8 cellular contexts compared by ENCODE assay signal in genomic region chr11:17207317-17208256, GRCh38. TPM values are rescaled to one million over a fixed set of nuclear protein-coding genes. Genes with fewer than 3 reads are reported as not detected.
DNase-seq lines count a peak whose midpoint lies in the region; ATAC-seq, FAIRE-seq and TF ChIP-seq lines count a peak whose summit lies in the region.

TSS of gene PIK3C2A (minus strand) at chr11:17207986. CDS start at chr11:17169741, 38,245 bp downstream.

- CTCF ChIA-PET in IMR-90 (lab: Yijun Ruan, JAX): interaction anchor here (1.0 kb wide), 1 partner anchor 179 kb away, joined by 3 read pairs; no protein-coding TSS in a partner anchor
- CTCF ChIA-PET in OCI-LY7 (lab: Charles Lee; ENCODE audit: unreplicated experiment): no interaction called here
- CTCF ChIA-PET in endothelial cell of umbilical vein (lab: Charles Lee): interaction anchor here (0.9 to 2.2 kb wide), 5 partner anchors 15 to 130 kb away, joined by 3 to 7 read pairs (median 5); partner anchors contain the start of gene RPS13

- H3K14ac ChIP-seq in IMR-90 (replicated peaks; ENCODE audit: low read depth, low read length): peak within 1 kb of the TSS; percentile 70

- TF ChIP-seq POLR2A in IMR-90 (IDR thresholded peaks at IDR 0.05; ENCODE audit: low read depth, low read length) (peak; percentile 92), endothelial cell of umbilical vein (IDR thresholded peaks at IDR 0.05; ENCODE audit: low read depth, low read length) (peak; percentile 96)

- H3K27ac ChIP-seq in IMR-90 (ENCODE audit: insufficient read depth, low read length) (peak within 1 kb of the TSS; percentile 91), OCI-LY7 (ENCODE audit: low read depth, low read length, poor library complexity, severe bottlenecking) (peak within 1 kb of the TSS; percentile 66), endothelial cell of umbilical vein (ENCODE audit: insufficient read depth, low read depth, low read length) (peak within 1 kb of the TSS; percentile 98)

- H3K9me2 ChIP-seq in OCI-LY7 (ENCODE audit: insufficient read depth, low read length): no peaks in the 10 kb centered on the region

- peak within 1 kb of the TSS; percentile 12; the same call in 1 of the 2 replicates for H2BK120ac ChIP-seq in IMR-90 (ENCODE audit: low read depth, low read length)

- DNase-seq in DMS114 treated with DMSO at 0.1 percent for 48 hours (lab: John Stamatoyannopoulos, UW; ENCODE audit: unreplicated experiment) (peak; percentile 68), IMR-90 (peak; percentile 90), OCI-LY7 (ENCODE audit: low spot score) (peak; percentile 96), activated T-cell treated with anti-CD3 and anti-CD28 coated beads for 1 hour (ENCODE audit: low read depth) (peak; percentile 92), endothelial cell of umbilical vein (ENCODE audit: low read depth, low spot score) (peak; percentile 91), midbrain (lab: John Stamatoyannopoulos, UW) (peak; percentile 92)
- DNase-seq in stimulated activated CD8-positive, alpha-beta memory T cell treated with anti-CD3 and anti-CD28 coated beads, Interleukin-2, amount 100 ng/mL, for 1 hour (ENCODE audit: low read depth in 2 of 2): peak; percentile 87 to 88

- H4K8ac ChIP-seq in IMR-90 (ENCODE audit: low read depth in 2 of 2, low read length in 2 of 2): peak within 1 kb of the TSS; percentile 78 to 91

- no peak within 1 kb of the TSS for H2BK15ac ChIP-seq in IMR-90 (ENCODE audit: low read depth, low read length)

- peak within 1 kb of the TSS; percentile 30 for H2AK5ac ChIP-seq in IMR-90 (ENCODE audit: low read depth, low read length)

- H3K4me1 ChIP-seq in IMR-90 (ENCODE audit: control insufficient read depth, insufficient read depth, low read length) (no peaks in the 10 kb centered on the region; the same call in 1 of the 2 replicates), OCI-LY7 (ENCODE audit: insufficient read depth, low read length, poor library complexity, severe bottlenecking) (peaks cover 19% of the 10 kb centered on the region), endothelial cell of umbilical vein (ENCODE audit: control insufficient read depth, extremely low read depth, insufficient read depth, low read length) (peaks cover 28% of the 10 kb centered on the region)

- H3K4me3 ChIP-seq in IMR-90 (ENCODE audit: insufficient read depth, low read depth, low read length): peak within 1 kb of the TSS; percentile 96
- H3K4me3 ChIP-seq in OCI-LY7 (ENCODE audit: low read depth, low read length, poor library complexity, severe bottlenecking): peak within 1 kb of the TSS; percentile 93
- peak within 1 kb of the TSS; percentile 62 to 99 (median 98) for H3K4me3 ChIP-seq in endothelial cell of umbilical vein (replicated peaks in 1 of 3; ENCODE audit: insufficient read depth in 1 of 3, low read depth in 1 of 3, low read length in 3 of 3)

- peak within 1 kb of the TSS; percentile 60 for H4K91ac ChIP-seq in IMR-90 (ENCODE audit: insufficient read depth, low read depth, low read length)

- H2AK9ac ChIP-seq in IMR-90 (replicated peaks; ENCODE audit: low read depth, low read length, poor library complexity): peak within 1 kb of the TSS; percentile 94

- peak within 1 kb of the TSS; percentile 89 for H3K9ac ChIP-seq in IMR-90 (ENCODE audit: low read depth, low read length)
- peak within 1 kb of the TSS; percentile 98 for H3K9ac ChIP-seq in endothelial cell of umbilical vein (replicated peaks; ENCODE audit: extremely low read depth, insufficient read depth, low read length)

- H3K18ac ChIP-seq in IMR-90 (ENCODE audit: low read depth, low read length): peak within 1 kb of the TSS; percentile 47; the same call in 1 of the 2 replicates

- H4K20me1 ChIP-seq in IMR-90 (ENCODE audit: insufficient read depth, low read length): no peaks in the 10 kb centered on the region; the same call in 1 of the 2 replicates
- no peaks in the 10 kb centered on the region for H4K20me1 ChIP-seq in OCI-LY7 (ENCODE audit: insufficient read depth, low read length)
- H4K20me1 ChIP-seq in endothelial cell of umbilical vein (replicated peaks; ENCODE audit: control insufficient read depth, extremely low read depth, insufficient read depth, low read length): peaks cover 5% of the 10 kb centered on the region

- intact Hi-C loops in IMR-90 (cut with micrococcal nuclease) (no loop called here), OCI-LY7 (cut with micrococcal nuclease; ENCODE audit: unreplicated experiment) (loop anchor here (1.0 to 2.0 kb wide), 2 partner anchors 69 to 131 kb away; partner anchors contain the start of genes NUCB2 and RPS13), endothelial cell of umbilical vein (cut with micrococcal nuclease) (loop anchor here (2.0 to 5.0 kb wide), 3 partner anchors 47 to 1115 kb away; partner anchors contain the start of genes GTF2H1 and HPS5)

- peaks cover 56% of the 10 kb centered on the region for H3K79me2 ChIP-seq in OCI-LY7 (ENCODE audit: insufficient read depth, low read depth, low read length)
- peaks cover 48% of the 10 kb centered on the region for H3K79me2 ChIP-seq in endothelial cell of umbilical vein (ENCODE audit: control insufficient read depth, insufficient read depth, low read length)

- H3K9me3 ChIP-seq in IMR-90 (ENCODE audit: control insufficient read depth, insufficient read depth, low read length) (no peaks in the 10 kb centered on the region), OCI-LY7 (ENCODE audit: low read length) (no peaks in the 10 kb centered on the region), endothelial cell of umbilical vein (replicated peaks; ENCODE audit: control insufficient read depth, insufficient read depth, low read length) (no peaks in the 10 kb centered on the region)

- peak within 1 kb of the TSS; percentile 66 for H2BK5ac ChIP-seq in IMR-90 (ENCODE audit: low read depth, low read length, poor library complexity, severe bottlenecking)

- peak within 1 kb of the TSS; percentile 81; the same call in 1 of the 2 replicates for H3K56ac ChIP-seq in IMR-90 (ENCODE audit: extremely low read depth, insufficient read depth, low read length)

- dilution Hi-C loops in IMR-90 (cut with HindIII; ENCODE audit: low sequenced_read_pairs, unreplicated experiment) (no loop called here), endothelial cell of umbilical vein (cut with MboI; ENCODE audit: extremely low pct_ligation_motif_present, low sequenced_read_pairs) (no loop called here)

- no peaks in the 10 kb centered on the region; the same call in 1 of the 2 replicates for H3K36me3 ChIP-seq in IMR-90 (ENCODE audit: control insufficient read depth, insufficient read depth, low read length)
- H3K36me3 ChIP-seq in OCI-LY7 (ENCODE audit: insufficient read depth, low read length): peaks cover 18% of the 10 kb centered on the region
- peaks cover 0 to under 1% of the 10 kb centered on the region in 2 experiments for H3K36me3 ChIP-seq in endothelial cell of umbilical vein (ENCODE audit: control insufficient read depth in 2 of 2, extremely low read depth in 1 of 2, insufficient read depth in 2 of 2, low read length in 2 of 2)

- H3K23ac ChIP-seq in IMR-90 (ENCODE audit: low read depth, low read length): peak within 1 kb of the TSS; percentile 76

- BruUV-seq in IMR-90 (replicated peaks; lab: Mats Ljungman, UMichigan) (no TSS peak), OCI-LY7 (replicated peaks; lab: Mats Ljungman, UMichigan) (no TSS peak), endothelial cell of umbilical vein (replicated peaks; lab: Mats Ljungman, UMichigan) (no TSS peak)

- TF ChIP-seq RAD21 in IMR-90 (IDR thresholded peaks at IDR 0.05; ENCODE audit: low read length): no peak

- TF ChIP-seq CTCF in IMR-90 (conservative IDR thresholded peaks at IDR 0.05; ENCODE audit: low read depth, low read length) (no peak), OCI-LY7 (conservative IDR thresholded peaks at IDR 0.05; ENCODE audit: low read length) (no peak), endothelial cell of umbilical vein (IDR thresholded peaks at IDR 0.05; ENCODE audit: extremely low read depth in 1 of 2, insufficient read depth in 1 of 2, low read depth in 1 of 2, low read length in 2 of 2) (no peak)

- H3K4me2 ChIP-seq in IMR-90 (ENCODE audit: low read depth, low read length) (peak within 1 kb of the TSS; percentile 98), OCI-LY7 (ENCODE audit: low read length) (peak within 1 kb of the TSS; percentile 97), endothelial cell of umbilical vein (ENCODE audit: insufficient read depth, low read length) (peak within 1 kb of the TSS; percentile 100)

- H3K9me1 ChIP-seq in IMR-90 (ENCODE audit: insufficient read depth, low read length): no peaks in the 10 kb centered on the region
- H3K9me1 ChIP-seq in endothelial cell of umbilical vein (replicated peaks; ENCODE audit: control insufficient read depth, extremely low read depth, insufficient read depth, low read length): no peaks in the 10 kb centered on the region

- H3K27me3 ChIP-seq in IMR-90 (ENCODE audit: control insufficient read depth, insufficient read depth, low read length) (no peaks in the 10 kb centered on the region), endothelial cell of umbilical vein (ENCODE audit: control insufficient read depth in 2 of 2, insufficient read depth in 2 of 2, low read length in 2 of 2) (no peaks in the 10 kb centered on the region)

- peak within 1 kb of the TSS; percentile 61 for H4K5ac ChIP-seq in IMR-90 (ENCODE audit: low read depth, low read length)

- no peak within 1 kb of the TSS for H2BK20ac ChIP-seq in IMR-90 (ENCODE audit: low read depth, low read length)

- POLR2A ChIA-PET in IMR-90 (lab: Charles Lee; ENCODE audit: unreplicated experiment) (no interaction called here), OCI-LY7 (lab: Charles Lee) (interaction anchor here (0.6 to 2.9 kb wide), 12 partner anchors 10 to 147 kb away, joined by 3 to 18 read pairs (median 4); partner anchors contain the start of genes NUCB2 and RPS13), endothelial cell of umbilical vein (lab: Charles Lee) (interaction anchor here (0.7 to 1.1 kb wide), 8 partner anchors 10 to 72 kb away, joined by 3 to 4 read pairs (median 4); partner anchors contain the start of gene NUCB2)

- 1% methylated on average over 29 of the region's 72 CpGs; no CpG with 5 or more reads in 1 of the 2 experiments for WGBS in IMR-90 (ENCODE audit: extremely low coverage in 2 of 2, insufficient read length in 1 of 2), 2 experiments

- H3K4ac ChIP-seq in IMR-90 (ENCODE audit: low read depth, low read length): peak within 1 kb of the TSS; percentile 80

- FAIRE-seq in endothelial cell of umbilical vein (lab: Jason Lieb, UNC): peak; percentile 91

- peak within 1 kb of the TSS; percentile 95 for H2AFZ ChIP-seq in IMR-90 (replicated peaks; ENCODE audit: low read length, poor library complexity)
- H2AFZ ChIP-seq in OCI-LY7 (ENCODE audit: low read length): peak within 1 kb of the TSS; percentile 90
- H2AFZ ChIP-seq in endothelial cell of umbilical vein (ENCODE audit: low read depth, low read length): peak within 1 kb of the TSS; percentile 69

- in situ Hi-C loops in IMR-90 (cut with MboI; ENCODE audit: low sequenced_read_pairs): no loop called here

- H3K79me1 ChIP-seq in IMR-90 (ENCODE audit: low read depth in 1 of 2, low read length in 2 of 2): peaks cover 7 to 39% of the 10 kb centered on the region in 2 experiments; a peak in 2 of 4 replicates

- peak; percentile 96 for ATAC-seq in GM21529 (IDR thresholded peaks at IDR 0.05; ENCODE audit: unreplicated experiment)
- ATAC-seq in IMR-90 (ENCODE audit: low read depth): peak; percentile 96

RNA-seq across cellular contexts. Expression of gene PIK3C2A, which starts in this region (rescaled TPM):
- 36.6 and 56.4 TPM in 2 replicates for total RNA-seq in IMR-90 (2012; rRNA removed)
- 11.5 and 14.6 TPM in 2 replicates for polyA plus RNA-seq in IMR-90 (2012; rRNA removed)
- polyA plus RNA-seq in IMR-90 (2012; cell fraction: cytosol; rRNA removed): 1.7 and 2.4 TPM in 2 replicates
- 2.3 and 20.0 TPM in 2 replicates for polyA plus RNA-seq in IMR-90 (2012; cell fraction: nucleus; rRNA removed; ENCODE audit: low replicate concordance)
- 17.4 and 57.2 TPM in 2 replicates for total RNA-seq in OCI-LY7 (2014; rRNA removed; shearing (Covaris generic))
- total RNA-seq in OCI-LY7 (2022): 41.8 and 43.9 TPM in 2 replicates
- 142 and 148 TPM in 2 replicates for total RNA-seq in endothelial cell of umbilical vein
- 21.7 and 33.7 TPM in 2 replicates for polyA plus RNA-seq in endothelial cell of umbilical vein
- polyA plus RNA-seq in endothelial cell of umbilical vein (2011; cell fraction: cytosol; rRNA removed): 31.5 and 34.0 TPM in 2 replicates
- polyA plus RNA-seq in endothelial cell of umbilical vein (2011; cell fraction: nucleus; rRNA removed): 60.6 and 77.7 TPM in 2 replicates
- 46.8 and 86.3 TPM in 2 replicates for polyA plus RNA-seq in endothelial cell of umbilical vein (2012)
- polyA minus RNA-seq in endothelial cell of umbilical vein: 66.6 and 68.5 TPM in 2 replicates
- polyA minus RNA-seq in endothelial cell of umbilical vein (2011; cell fraction: cytosol; rRNA and poly(A)+ RNA removed): 20.4 TPM
- polyA minus RNA-seq in endothelial cell of umbilical vein (2011; cell fraction: nucleus; rRNA and poly(A)+ RNA removed): 88.5 and 141 TPM in 2 replicates

Comparison
In these comparisons a context has a peak if more than half of its experiments do, and no peak if none do; other contexts are left out.
1. Peak in every context shown above with its lines: DNase-seq, ATAC-seq, H3K4me3 ChIP-seq and H3K27ac ChIP-seq.